Comparison of ENCODE assay signal across 8 cellular contexts in genomic region chr17:11935734-11936406, GRCh38.
A peak's percentile ranks its signal among the peaks of the same experiment; 100 is the strongest.
DNase-seq lines count a peak whose midpoint lies in the region; ATAC-seq and TF ChIP-seq lines count a peak whose summit lies in the region.

No MANE protein-coding gene starts in this region.

- H3K27ac ChIP-seq in upper lobe of left lung = no peak overlapping the region

- peak; percentile 0 to 1 for DNase-seq in stimulated activated CD4-positive, alpha-beta T cell treated with anti-CD3 and anti-CD28 coated beads, Interleukin-15, amount 100 ng/mL, for 48 hours (ENCODE audit: low read depth in 2 of 2)
- no peak for DNase-seq in stimulated activated CD4-positive, alpha-beta T cell treated with anti-CD3 and anti-CD28 coated beads, Interleukin-4, amount 100 ng/mL, for 1 hour
- peak; percentile 1 for DNase-seq in NCI-H2196 treated with DMSO at 0.1 percent for 48 hours (lab: John Stamatoyannopoulos, UW; ENCODE audit: unreplicated experiment)
- peak; percentile 80 for DNase-seq in astrocyte of the hippocampus (ENCODE audit: low read depth, low spot score)
- no peak for DNase-seq in kidney epithelial cell (ENCODE audit: low read depth)
- DNase-seq in upper lobe of left lung = no peak

- H3K4me3 ChIP-seq in kidney epithelial cell (ENCODE audit: low read depth, low read length) = no peak overlapping the region
- no peak overlapping the region for H3K4me3 ChIP-seq in upper lobe of left lung

- H3K27me3 ChIP-seq in kidney epithelial cell (ENCODE audit: control insufficient read depth, insufficient read depth, low read length) (no peaks in the 10 kb centered on the region), upper lobe of left lung (no peaks in the 10 kb centered on the region)

- TF ChIP-seq CTCF in kidney epithelial cell (IDR thresholded peaks at IDR 0.05; ENCODE audit: insufficient read depth, low read length, poor library complexity, severe bottlenecking) (peak; percentile 85), upper lobe of left lung (IDR thresholded peaks at IDR 0.05) (peak; percentile 35 to 79 (median 70))

- no peaks in the 10 kb centered on the region for H3K4me1 ChIP-seq in upper lobe of left lung

- 38 to 40% methylated on average over 14 of the region's 14 CpGs for WGBS in upper lobe of left lung, 2 donors

- H3K9me3 ChIP-seq in upper lobe of left lung = no peaks in the 10 kb centered on the region

- TF ChIP-seq EP300 in upper lobe of left lung (IDR thresholded peaks at IDR 0.05) = no peak

- ATAC-seq in upper lobe of left lung (ENCODE audit: low FRiP score in 2 of 2) = no peak
- no peak for ATAC-seq in HG02885 (IDR thresholded peaks at IDR 0.05; ENCODE audit: poor library complexity, unreplicated experiment)
- no peak for ATAC-seq in HG03565 (IDR thresholded peaks at IDR 0.05; ENCODE audit: unreplicated experiment)

- no peak for TF ChIP-seq POLR2A in upper lobe of left lung (IDR thresholded peaks at IDR 0.05)

- H3K36me3 ChIP-seq in kidney epithelial cell (ENCODE audit: control insufficient read depth, insufficient read depth, low read length) (no peaks in the 10 kb centered on the region), upper lobe of left lung (no peaks in the 10 kb centered on the region)

Comparison
In these comparisons a context has a peak if more than half of its experiments do, and no peak if none do; other contexts are left out.
1. DNase-seq: peak in stimulated activated CD4-positive, alpha-beta T cell treated with anti-CD3 and anti-CD28 coated beads, Interleukin-15, amount 100 ng/mL, for 48 hours (2 of 2), NCI-H2196 treated with DMSO at 0.1 percent for 48 hours (single experiment) and astrocyte of the hippocampus (single experiment); none in stimulated activated CD4-positive, alpha-beta T cell treated with anti-CD3 and anti-CD28 coated beads, Interleukin-4, amount 100 ng/mL, for 1 hour (single experiment), kidney epithelial cell (single experiment) and upper lobe of left lung (0 of 2).